ENCODE assay signal across 20 cellular contexts in the genomic region with DNA sequence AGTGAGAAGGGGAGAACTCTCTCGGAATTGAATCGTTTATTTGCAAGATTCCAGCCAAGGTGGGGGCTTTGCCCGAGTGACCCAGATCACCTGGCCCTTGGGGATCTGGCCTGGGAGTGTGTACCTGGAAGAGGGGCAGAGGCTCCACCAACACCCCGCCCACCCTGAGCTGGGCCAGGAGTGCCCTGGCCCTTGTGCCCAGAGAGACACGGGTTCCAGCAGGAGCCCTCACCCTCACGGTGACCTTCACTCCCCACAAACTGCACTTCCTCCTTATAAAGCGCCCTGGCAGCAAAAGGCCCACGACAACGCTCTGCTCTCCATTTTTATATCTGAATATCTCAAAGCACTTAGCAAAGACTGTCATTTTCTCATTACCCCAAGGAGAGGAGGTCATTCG. TPM values are rescaled to one million over a fixed set of nuclear protein-coding genes. Genes with fewer than 3 reads are reported as not detected.
A peak's percentile ranks its signal among the peaks of the same experiment; 100 is the strongest.
DNase-seq lines count a peak whose midpoint lies in the region; ATAC-seq and TF ChIP-seq lines count a peak whose summit lies in the region.
"Had no signal": no experiment of that assay in that cellular context is flagged by ENCODE, and none has a peak within 500 bp of the region (broad histone marks: within the 10 kb centered on the region; RNA-seq: fewer than 3 reads in every experiment).

No MANE protein-coding gene starts in this region.

- CTCF ChIA-PET in MCF 10A (lab: Yijun Ruan, JAX), result no interaction called here
- CTCF ChIA-PET in activated naive CD4-positive, alpha-beta T cell treated with anti-CD3 and anti-CD28 coated beads for 36 hours (lab: Charles Lee), result no interaction called here

- peak overlapping the region; percentile 22 for H3K4me3 Mint-ChIP-seq in MCF 10A (ENCODE audit: unreplicated experiment)
- no peak overlapping the region for H3K4me3 Mint-ChIP-seq in activated naive CD4-positive, alpha-beta T cell treated with anti-CD3 and anti-CD28 coated beads for 36 hours
- H3K4me3 Mint-ChIP-seq: activated T-helper 1 cell treated with anti-CD3 and anti-CD28 coated beads, Interleukin-12 subunit alpha, Interleukin-12 subunit beta, Interleukin-2, Interleukin-4 antibody, amounts not matched to agents 30 ng/mL and 10 ng/mL and 1 ng/mL, durations not matched to agents 14 hours and 24 hours and 36 hours; neural crest cell; stimulated activated effector memory CD8-positive, alpha-beta T cell treated with anti-CD3 and anti-CD28 coated beads, Interleukin-12 subunit alpha, Interleukin-12 subunit beta, amount 100 ng/mL, for 72 hours had no signal

- DNase-seq in DMS153 treated with DMSO at 0.1 percent for 48 hours (lab: John Stamatoyannopoulos, UW; ENCODE audit: unreplicated experiment) (peak; percentile 39), DMS153 (lab: John Stamatoyannopoulos, UW) (no peak), DMS79 (lab: John Stamatoyannopoulos, UW) (peak; percentile 68), MCF 10A (ENCODE audit: unreplicated experiment) (no peak)
- DNase-seq in activated effector memory CD4-positive, alpha-beta T cell treated with Interleukin-2 at 50 U/mL for 16 hours, result no peak
- DNase-seq in activated naive CD4-positive, alpha-beta T cell treated with anti-CD3 and anti-CD28 coated beads for 36 hours, result no peak
- DNase-seq: activated CD8-positive, alpha-beta memory T cell treated with anti-CD3 and anti-CD28 coated beads for 24 hours; BE2C; effector CD8-positive, alpha-beta T cell; Kasumi-1; mesendoderm; NCI-H748 treated with DMSO at 0.1 percent for 48 hours; thyroid gland had no signal

- peak overlapping the region; percentile 70 to 83 for H3K9ac ChIP-seq in mucosa of rectum (ENCODE audit: low read depth in 1 of 2, low read length in 2 of 2)

- H3K9me3 Mint-ChIP-seq in MCF 10A (ENCODE audit: unreplicated experiment), result no peaks in the 10 kb centered on the region
- no peaks in the 10 kb centered on the region for H3K9me3 Mint-ChIP-seq in activated naive CD4-positive, alpha-beta T cell treated with anti-CD3 and anti-CD28 coated beads for 36 hours
- H3K9me3 Mint-ChIP-seq: activated T-helper 1 cell treated with anti-CD3 and anti-CD28 coated beads, Interleukin-12 subunit alpha, Interleukin-12 subunit beta, Interleukin-2, Interleukin-4 antibody, amounts not matched to agents 30 ng/mL and 10 ng/mL and 1 ng/mL, durations not matched to agents 14 hours and 24 hours and 36 hours; neural crest cell; stimulated activated effector memory CD8-positive, alpha-beta T cell treated with anti-CD3 and anti-CD28 coated beads, Interleukin-12 subunit alpha, Interleukin-12 subunit beta, amount 100 ng/mL, for 72 hours had no signal

- POLR2A ChIA-PET in MCF 10A (lab: Yijun Ruan, JAX), result interaction anchor here (0.6 to 3.1 kb wide), 9 partner anchors 9 to 121 kb away, joined by 3 to 18 read pairs (median 4); partner anchors contain the start of gene CASZ1

- no peaks in the 10 kb centered on the region for H3K27me3 ChIP-seq in mucosa of rectum (ENCODE audit: control insufficient read depth in 2 of 2, insufficient read depth in 2 of 2, low read length in 2 of 2)
- H3K27me3 ChIP-seq: BE2C, thyroid gland had no signal

- H3K27ac ChIP-seq in mucosa of rectum (ENCODE audit: low read depth in 2 of 2, low read length in 2 of 2), result peak overlapping the region; percentile 96 to 98
- H3K27ac ChIP-seq: 22Rv1, SK-N-MC had no signal

- no TSS peak for BruUV-seq in MCF 10A (replicated peaks; lab: Mats Ljungman, UMichigan)

- H3K27ac Mint-ChIP-seq in MCF 10A (ENCODE audit: low read depth, unreplicated experiment), result no peak overlapping the region
- H3K27ac Mint-ChIP-seq in activated naive CD4-positive, alpha-beta T cell treated with anti-CD3 and anti-CD28 coated beads for 36 hours, result no peak overlapping the region
- H3K27ac Mint-ChIP-seq: activated T-helper 1 cell treated with anti-CD3 and anti-CD28 coated beads, Interleukin-12 subunit alpha, Interleukin-12 subunit beta, Interleukin-2, Interleukin-4 antibody, amounts not matched to agents 30 ng/mL and 10 ng/mL and 1 ng/mL, durations not matched to agents 14 hours and 24 hours and 36 hours; stimulated activated effector memory CD8-positive, alpha-beta T cell treated with anti-CD3 and anti-CD28 coated beads, Interleukin-12 subunit alpha, Interleukin-12 subunit beta, amount 100 ng/mL, for 72 hours had no signal

- no peaks in the 10 kb centered on the region for H3K36me3 ChIP-seq in mucosa of rectum (ENCODE audit: control insufficient read depth in 2 of 2, insufficient read depth in 2 of 2, low read length in 2 of 2)
- H3K36me3 ChIP-seq: BE2C, thyroid gland had no signal

- H3K4me1 ChIP-seq in mucosa of rectum (ENCODE audit: control insufficient read depth in 2 of 2, insufficient read depth in 2 of 2, low read length in 2 of 2), result peaks cover 34 to 55% of the 10 kb centered on the region in 2 donors
- H3K4me1 ChIP-seq: BE2C had no signal

- no peak for TF ChIP-seq CTCF in MCF 10A (IDR thresholded peaks at IDR 0.05; ENCODE audit: unreplicated experiment)

- intact Hi-C loops in MCF 10A (cut with micrococcal nuclease), result no loop called here
- intact Hi-C loops in activated naive CD4-positive, alpha-beta T cell treated with anti-CD3 and anti-CD28 coated beads for 36 hours (cut with micrococcal nuclease), result no loop called here

- H3K4me3 ChIP-seq in mucosa of rectum (ENCODE audit: low read length in 2 of 2), result peak overlapping the region; percentile 53 to 58
- H3K4me3 ChIP-seq: SK-N-MC, thyroid gland had no signal

- no peaks in the 10 kb centered on the region for H3K27me3 Mint-ChIP-seq in MCF 10A (ENCODE audit: insufficient read depth, unreplicated experiment)
- peaks cover 1% of the 10 kb centered on the region for H3K27me3 Mint-ChIP-seq in activated naive CD4-positive, alpha-beta T cell treated with anti-CD3 and anti-CD28 coated beads for 36 hours (ENCODE audit: low read depth)

- no peaks in the 10 kb centered on the region for H3K9me3 ChIP-seq in mucosa of rectum (ENCODE audit: control insufficient read depth in 2 of 2, low read length in 2 of 2)
- H3K9me3 ChIP-seq: BE2C, thyroid gland had no signal

- no peaks in the 10 kb centered on the region for H3K4me1 Mint-ChIP-seq in MCF 10A (ENCODE audit: insufficient read depth, unreplicated experiment)
- H3K4me1 Mint-ChIP-seq in activated naive CD4-positive, alpha-beta T cell treated with anti-CD3 and anti-CD28 coated beads for 36 hours (ENCODE audit: low read depth), result no peaks in the 10 kb centered on the region
- H3K4me1 Mint-ChIP-seq: neural crest cell; stimulated activated effector memory CD8-positive, alpha-beta T cell treated with anti-CD3 and anti-CD28 coated beads, Interleukin-12 subunit alpha, Interleukin-12 subunit beta, amount 100 ng/mL, for 72 hours had no signal

- ATAC-seq in HG02981 (IDR thresholded peaks at IDR 0.05; ENCODE audit: unreplicated experiment), result no peak

- H3K36me3 Mint-ChIP-seq in MCF 10A (ENCODE audit: insufficient read depth, unreplicated experiment), result no peaks in the 10 kb centered on the region
- no peaks in the 10 kb centered on the region for H3K36me3 Mint-ChIP-seq in activated naive CD4-positive, alpha-beta T cell treated with anti-CD3 and anti-CD28 coated beads for 36 hours (ENCODE audit: low read depth)
- H3K36me3 Mint-ChIP-seq: stimulated activated effector memory CD8-positive, alpha-beta T cell treated with anti-CD3 and anti-CD28 coated beads, Interleukin-12 subunit alpha, Interleukin-12 subunit beta, amount 100 ng/mL, for 72 hours had no signal

RNA-seq across cellular contexts. Expression of gene CASZ1, which starts 16.6 kb away (rescaled TPM):
- 11.1 and 13.2 TPM in 2 replicates for total RNA-seq in MCF 10A (2022)
- total RNA-seq in activated naive CD4-positive, alpha-beta T cell treated with anti-CD3 and anti-CD28 coated beads for 36 hours, result 1 to 10 TPM; 1.7 to 2.0 TPM

Comparison
In these comparisons a context has a peak if more than half of its experiments do, and no peak if none do; other contexts are left out.
1. DNase-seq: peak in DMS153 treated with DMSO at 0.1 percent for 48 hours (single experiment) and DMS79 (single experiment); none in DMS153 (single experiment), MCF 10A (single experiment), activated effector memory CD4-positive, alpha-beta T cell treated with Interleukin-2 at 50 U/mL for 16 hours (single experiment) and activated naive CD4-positive, alpha-beta T cell treated with anti-CD3 and anti-CD28 coated beads for 36 hours (single experiment).